Comparison of ENCODE assay signal across 1 cellular context in genomic region chr1:33007190-33008050, GRCh38.
A peak's percentile ranks its signal among the peaks of the same experiment; 100 is the strongest.
TF ChIP-seq lines count a peak whose summit lies in the region.

No MANE protein-coding gene starts in this region.

TF ChIP-seq in endothelial cell of umbilical vein, 7 proteins besides CTCF, POLR2A, EP300 and RAD21:
- TF ChIP-seq JUN (IDR thresholded peaks at IDR 0.05; ENCODE audit: borderline replicate concordance, insufficient read depth, insufficient read length, low read depth), result peak; percentile 41
- TF ChIP-seq POLR2AphosphoS5 (IDR thresholded peaks at IDR 0.05; ENCODE audit: insufficient read depth, low read depth, low read length), result peak; percentile 60
- peak; percentile 50 for TF ChIP-seq FOS (IDR thresholded peaks at IDR 0.05; ENCODE audit: borderline replicate concordance, insufficient read depth, low read length)
- no peak for TF ChIP-seq GATA2 (IDR thresholded peaks at IDR 0.05; ENCODE audit: insufficient read depth, insufficient read length, low read depth, low read length)
- no peak for TF ChIP-seq MAX (IDR thresholded peaks at IDR 0.05; ENCODE audit: insufficient read depth, insufficient read length)
- no peak for TF ChIP-seq EZH2 (IDR thresholded peaks at IDR 0.05; ENCODE audit: borderline replicate concordance, low read depth, low read length, severe bottlenecking)
